8 cellular contexts compared by ENCODE assay signal in the genomic region with DNA sequence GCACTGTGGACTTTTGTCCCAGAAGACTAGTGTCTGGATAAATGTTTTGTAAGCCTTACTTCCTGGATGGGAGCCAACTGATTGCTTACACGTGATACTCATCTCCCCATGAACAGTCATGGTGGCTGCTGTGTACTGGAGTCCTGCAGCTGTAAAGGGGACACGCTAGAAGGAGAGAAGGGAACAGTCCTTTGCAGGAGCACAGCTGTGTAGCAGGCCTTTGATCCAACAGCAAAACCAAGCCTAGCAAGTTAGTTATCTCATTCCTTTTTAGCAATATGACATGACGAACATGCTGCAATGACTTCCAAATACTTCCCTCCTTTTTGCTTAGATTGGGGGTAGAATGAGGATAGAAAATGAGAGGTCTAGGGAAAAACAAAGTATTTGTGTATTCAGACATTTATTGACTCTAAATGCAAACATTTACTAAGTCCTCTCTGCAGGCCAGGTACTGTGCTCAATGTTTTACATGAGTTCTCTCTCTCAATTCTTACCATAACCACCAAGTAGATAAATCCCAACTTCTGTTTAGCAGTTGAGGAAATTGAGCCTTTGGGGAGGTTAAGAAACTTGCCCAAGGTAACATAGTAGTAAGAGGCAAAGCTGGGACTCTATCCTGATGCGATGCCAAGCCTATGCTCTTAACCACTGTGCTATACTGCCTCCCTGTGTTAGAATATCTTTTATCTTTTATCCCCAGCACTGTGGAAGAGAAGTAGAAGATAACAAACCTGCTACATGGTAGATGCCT. TPM values are rescaled to one million over a fixed set of nuclear protein-coding genes. Genes with fewer than 3 reads are reported as not detected.
DNase-seq lines count a peak whose midpoint lies in the region; ATAC-seq and TF ChIP-seq lines count a peak whose summit lies in the region.

No MANE protein-coding gene starts in this region.

- H3K4me1 ChIP-seq in upper lobe of right lung, result peaks cover 51% of the 10 kb centered on the region

- no peaks in the 10 kb centered on the region for H3K9me3 ChIP-seq in upper lobe of right lung

- ATAC-seq in GM21619 (IDR thresholded peaks at IDR 0.05; ENCODE audit: unreplicated experiment) (peak; percentile 58), left colon (peak; percentile 86), upper lobe of right lung (peak; percentile 92), HG02678 (IDR thresholded peaks at IDR 0.05; ENCODE audit: unreplicated experiment) (no peak), GM19455 (IDR thresholded peaks at IDR 0.05; ENCODE audit: unreplicated experiment) (no peak)

- intact Hi-C loops in left colon (cut with DNase I, micrococcal nuclease), result loop anchor here in 1 of 2 donors (10.0 kb wide), 2 partner anchors 116 to 166 kb away; a partner anchor contains a TSS
- intact Hi-C loops in upper lobe of right lung (cut with DNase I), result loop anchor here (10.0 kb wide), 1 partner anchor 416 kb away; a partner anchor contains a TSS

- peaks cover 41% of the 10 kb centered on the region for H3K4me1 Mint-ChIP-seq in brain

- peak in 1 of 2 experiments; percentile 33 for TF ChIP-seq CTCF in brain (conservative IDR thresholded peaks at IDR 0.05)
- peak; percentile 56 for TF ChIP-seq CTCF in upper lobe of right lung (IDR thresholded peaks at IDR 0.05)

- H3K4me3 Mint-ChIP-seq in brain, result peak overlapping the region in 2 of 5 experiments; percentile 41 to 44

- peak; percentile 67 for DNase-seq in COLO668 (lab: John Stamatoyannopoulos, UW; ENCODE audit: unreplicated experiment)
- DNase-seq in NCI-H460 (ENCODE audit: extremely low read depth, low read depth), result peak; percentile 79
- peak; percentile 48 to 77 for DNase-seq in left colon
- no peak for DNase-seq in upper lobe of right lung

- no peaks in the 10 kb centered on the region for H3K27me3 ChIP-seq in upper lobe of right lung

- H3K9me3 Mint-ChIP-seq in brain, result peaks cover 0 to 3% (median 0%) of the 10 kb centered on the region in 5 experiments

- no peaks in the 10 kb centered on the region for H3K27me3 Mint-ChIP-seq in brain

- peak overlapping the region; percentile 53 for H3K27ac ChIP-seq in upper lobe of right lung

- H3K36me3 ChIP-seq in upper lobe of right lung, result no peaks in the 10 kb centered on the region

- no peaks in the 10 kb centered on the region for H3K36me3 Mint-ChIP-seq in brain

- H3K4me3 ChIP-seq in upper lobe of right lung, result no peak overlapping the region

- peak overlapping the region in 3 of 5 experiments; percentile 56 to 85 (median 80) for H3K27ac Mint-ChIP-seq in brain

RNA-seq across cellular contexts. Expression of a gene that starts 55.4 kb away (rescaled TPM):
- 0.06 TPM in 1 of 2 replicates, not detected in the other for total RNA-seq in NCI-H460 (2014; rRNA removed; shearing (Covaris generic))
- not detected in 2 replicates for polyA plus RNA-seq in NCI-H460 (2014; cell fraction: nucleus; rRNA removed)
- polyA plus RNA-seq in brain (ENCODE audit: insufficient read depth, low read depth, low replicate concordance), result 0.15 TPM
- total RNA-seq in left colon (1 to 10 TPM in 1 of 2 donors, under 1 TPM in 1; 0.34 to 1.7 TPM), upper lobe of right lung (2.5 TPM)

Comparison
In these comparisons a context has a peak if more than half of its experiments do, and no peak if none do; other contexts are left out.
1. ATAC-seq: peak in GM21619 (single experiment), left colon (single experiment) and upper lobe of right lung (single experiment); none in HG02678 (single experiment) and GM19455 (single experiment).